Comparison of ENCODE assay signal across 14 cellular contexts in genomic region chr21:28771790-28772501, GRCh38.
DNase-seq lines count a peak whose midpoint lies in the region; TF ChIP-seq lines count a peak whose summit lies in the region.
"Had no signal": no experiment of that assay in that cellular context is flagged by ENCODE, and none has a peak within 500 bp of the region (broad histone marks: within the 10 kb centered on the region; RNA-seq: fewer than 3 reads in every experiment).

No MANE protein-coding gene starts in this region.

- peaks cover 17% of the 10 kb centered on the region for H3K9me3 Mint-ChIP-seq in activated T-cell treated with anti-CD3 and anti-CD28 coated beads, Interleukin-2, amount 50 U/mL, for 24 hours

- peaks cover 29% of the 10 kb centered on the region for H3K36me3 Mint-ChIP-seq in activated T-cell treated with anti-CD3 and anti-CD28 coated beads, Interleukin-2, amount 50 U/mL, for 24 hours (ENCODE audit: low read depth)

- H3K4me3 Mint-ChIP-seq in activated T-cell treated with anti-CD3 and anti-CD28 coated beads, Interleukin-2, amount 50 U/mL, for 24 hours, result peak overlapping the region; percentile 16
- H3K4me3 Mint-ChIP-seq: B cell; T-helper 2 cell treated with Interferon-gamma antibody and Interleukin-4, amounts not matched to agents 5 μg/mL and 100 μg/mL, for 36 hours had no signal

- H3K4me1 ChIP-seq in tibial nerve, result peaks cover 0 to 24% (median 1%) of the 10 kb centered on the region in 4 donors
- H3K4me1 ChIP-seq in testis, result no peaks in the 10 kb centered on the region

- H3K27me3 ChIP-seq in tibial nerve (no peaks in the 10 kb centered on the region), testis (no peaks in the 10 kb centered on the region)
- H3K27me3 ChIP-seq: suprapubic skin had no signal

- no peak for DNase-seq in activated T-cell treated with anti-CD3 and anti-CD28 coated beads, Interleukin-2, amount 50 U/mL, for 24 hours
- no peak for DNase-seq in activated T-cell treated with anti-CD3 and anti-CD28 coated beads, Interleukin-2, amount 50 U/mL, for 48 hours
- DNase-seq in astrocyte of the hippocampus (ENCODE audit: low read depth, low spot score) (peak; percentile 62), left kidney (ENCODE audit: low read depth, low spot score) (peak; percentile 37), tibial nerve (ENCODE audit: low spot score in 2 of 2) (no peak), testis (no peak), Ammon's horn (ENCODE audit: low spot score) (no peak)
- DNase-seq in effector CD4-positive, alpha-beta T cell, result no peak
- DNase-seq: amygdala, NCI-H1930, small intestine had no signal

- TF ChIP-seq CTCF in tibial nerve (IDR thresholded peaks at IDR 0.05) (no peak), testis (IDR thresholded peaks at IDR 0.05) (no peak)

- peak overlapping the region; percentile 87 for H3K27ac Mint-ChIP-seq in activated T-cell treated with anti-CD3 and anti-CD28 coated beads, Interleukin-2, amount 50 U/mL, for 24 hours
- H3K27ac Mint-ChIP-seq: B cell; T-helper 2 cell treated with Interferon-gamma antibody and Interleukin-4, amounts not matched to agents 5 μg/mL and 100 μg/mL, for 36 hours had no signal

- no peaks in the 10 kb centered on the region for H3K27me3 Mint-ChIP-seq in activated T-cell treated with anti-CD3 and anti-CD28 coated beads, Interleukin-2, amount 50 U/mL, for 24 hours
- H3K27me3 Mint-ChIP-seq: B cell had no signal

- no peak for TF ChIP-seq POLR2A in tibial nerve (IDR thresholded peaks at IDR 0.05)
- no peak for TF ChIP-seq POLR2A in testis (IDR thresholded peaks at IDR 0.05)

- H3K4me3 ChIP-seq in tibial nerve (no peak overlapping the region), testis (no peak overlapping the region)
- H3K4me3 ChIP-seq: suprapubic skin had no signal

- H3K9me3 ChIP-seq in tibial nerve, result peaks cover 0 to under 1% (median 0%) of the 10 kb centered on the region in 4 donors
- H3K9me3 ChIP-seq in testis, result no peaks in the 10 kb centered on the region
- H3K9me3 ChIP-seq: suprapubic skin had no signal

- TF ChIP-seq EP300 in tibial nerve (IDR thresholded peaks at IDR 0.05), result no peak

- H3K4me1 Mint-ChIP-seq in activated T-cell treated with anti-CD3 and anti-CD28 coated beads, Interleukin-2, amount 50 U/mL, for 24 hours (ENCODE audit: low read depth), result peaks cover 78% of the 10 kb centered on the region
- H3K4me1 Mint-ChIP-seq: B cell had no signal

- H3K36me3 ChIP-seq in tibial nerve, result peaks cover 0 to 8% (median 0%) of the 10 kb centered on the region in 3 donors
- no peaks in the 10 kb centered on the region for H3K36me3 ChIP-seq in testis (ENCODE audit: low read depth, missing control alignments)
- H3K36me3 ChIP-seq: suprapubic skin had no signal

- intact Hi-C loops in testis (cut with DNase I; ENCODE audit: low total_unique reads), result no loop called here

- H3K27ac ChIP-seq in tibial nerve (peak overlapping the region in 3 of 4 donors; percentile 13 to 71 (median 42)), testis (no peak overlapping the region)
- H3K27ac ChIP-seq: suprapubic skin had no signal

- WGBS in tibial nerve, 2 donors, result 42% methylated on average over 3 of the region's 3 CpGs
- 57% methylated on average over 3 of the region's 3 CpGs for WGBS in testis, 2 donors

Comparison
In these comparisons a context has a peak if more than half of its experiments do, and no peak if none do; other contexts are left out.
1. DNase-seq: peak in astrocyte of the hippocampus (single experiment) and left kidney (single experiment); none in activated T-cell treated with anti-CD3 and anti-CD28 coated beads, Interleukin-2, amount 50 U/mL, for 24 hours (single experiment), activated T-cell treated with anti-CD3 and anti-CD28 coated beads, Interleukin-2, amount 50 U/mL, for 48 hours (0 of 2), tibial nerve (0 of 2), testis (single experiment), effector CD4-positive, alpha-beta T cell (single experiment) and Ammon's horn (single experiment).
2. H3K27ac ChIP-seq: peak in tibial nerve (3 of 4); none in testis (0 of 2).